In genomic region chrY:17827155-17827554, GRCh38 we compare ENCODE assay signal across 6 cellular contexts. TPM values are rescaled to one million over a fixed set of nuclear protein-coding genes. Genes with fewer than 3 reads are reported as not detected.
"Had no signal": no experiment of that assay in that cellular context is flagged by ENCODE, and none has a peak within 500 bp of the region (broad histone marks: within the 10 kb centered on the region; RNA-seq: fewer than 3 reads in every experiment).

No MANE protein-coding gene starts in this region.

RNA-seq across cellular contexts. Expression of gene CDY2B, which starts 52.9 kb away (rescaled TPM):
- total RNA-seq: GM23248, H1, H4, H7, H9, HFFc6 had no signal
- polyA plus RNA-seq: GM23248, H1 had no signal
